In genomic region chr17:57461082-57461481, GRCh38 we compare ENCODE assay signal across 13 cellular contexts.
DNase-seq lines count a peak whose midpoint lies in the region; ATAC-seq and TF ChIP-seq lines count a peak whose summit lies in the region.
"Had no signal": no experiment of that assay in that cellular context is flagged by ENCODE, and none has a peak within 500 bp of the region (broad histone marks: within the 10 kb centered on the region; RNA-seq: fewer than 3 reads in every experiment).

No MANE protein-coding gene starts in this region.

- intact Hi-C loops in activated CD8-positive, alpha-beta T cell treated with anti-CD3 and anti-CD28 coated beads for 36 hours (cut with micrococcal nuclease) = no loop called here
- intact Hi-C loops in Right ventricle myocardium inferior (cut with DNase I) = no loop called here

- H3K4me3 Mint-ChIP-seq in activated CD8-positive, alpha-beta T cell treated with anti-CD3 and anti-CD28 coated beads for 36 hours = no peak overlapping the region
- H3K4me3 Mint-ChIP-seq in activated CD8-positive, alpha-beta T cell treated with anti-CD3 and anti-CD28 coated beads, Interleukin-2, amount 10 ng/mL, durations not matched to agents 7 days and 5 days = no peak overlapping the region
- H3K4me3 Mint-ChIP-seq in activated T-cell treated with anti-CD3 and anti-CD28 coated beads, Interleukin-2, amount 50 U/mL, for 72 hours = peak overlapping the region; percentile 43 to 92
- H3K4me3 Mint-ChIP-seq: immature natural killer cell had no signal

- peak; percentile 29 for ATAC-seq in activated CD8-positive, alpha-beta T cell treated with anti-CD3 and anti-CD28 coated beads for 36 hours
- no peak for ATAC-seq in activated CD8-positive, alpha-beta T cell treated with anti-CD3 and anti-CD28 coated beads, Interleukin-2, amount 10 ng/mL, durations not matched to agents 7 days and 5 days
- peak; percentile 31 to 49 for ATAC-seq in activated T-cell treated with anti-CD3 and anti-CD28 coated beads, Interleukin-2, amount 50 U/mL, for 72 hours (replicated peaks in 1 of 2)
- no peak for ATAC-seq in Right ventricle myocardium inferior

- H3K4me1 Mint-ChIP-seq in activated CD8-positive, alpha-beta T cell treated with anti-CD3 and anti-CD28 coated beads for 36 hours (ENCODE audit: low read depth) = peaks cover 71% of the 10 kb centered on the region
- peaks cover 64% of the 10 kb centered on the region for H3K4me1 Mint-ChIP-seq in activated CD8-positive, alpha-beta T cell treated with anti-CD3 and anti-CD28 coated beads, Interleukin-2, amount 10 ng/mL, durations not matched to agents 7 days and 5 days (ENCODE audit: low read depth)
- peaks cover 74% of the 10 kb centered on the region for H3K4me1 Mint-ChIP-seq in activated T-cell treated with anti-CD3 and anti-CD28 coated beads, Interleukin-2, amount 50 U/mL, for 72 hours (ENCODE audit: low read depth)

- no peak for TF ChIP-seq CTCF in activated CD8-positive, alpha-beta T cell treated with anti-CD3 and anti-CD28 coated beads for 36 hours (IDR thresholded peaks at IDR 0.05)

- no peaks in the 10 kb centered on the region for H3K27me3 Mint-ChIP-seq in activated CD8-positive, alpha-beta T cell treated with anti-CD3 and anti-CD28 coated beads for 36 hours
- H3K27me3 Mint-ChIP-seq in activated CD8-positive, alpha-beta T cell treated with anti-CD3 and anti-CD28 coated beads, Interleukin-2, amount 10 ng/mL, durations not matched to agents 7 days and 5 days (ENCODE audit: low read depth) = no peaks in the 10 kb centered on the region
- no peaks in the 10 kb centered on the region for H3K27me3 Mint-ChIP-seq in activated T-cell treated with anti-CD3 and anti-CD28 coated beads, Interleukin-2, amount 50 U/mL, for 72 hours (ENCODE audit: low read depth)

- H3K9me3 Mint-ChIP-seq in activated CD8-positive, alpha-beta T cell treated with anti-CD3 and anti-CD28 coated beads for 36 hours = no peaks in the 10 kb centered on the region
- H3K9me3 Mint-ChIP-seq in activated CD8-positive, alpha-beta T cell treated with anti-CD3 and anti-CD28 coated beads, Interleukin-2, amount 10 ng/mL, durations not matched to agents 7 days and 5 days (ENCODE audit: insufficient read depth) = no peaks in the 10 kb centered on the region
- H3K9me3 Mint-ChIP-seq in activated T-cell treated with anti-CD3 and anti-CD28 coated beads, Interleukin-2, amount 50 U/mL, for 72 hours = no peaks in the 10 kb centered on the region

- POLR2A ChIA-PET in activated CD8-positive, alpha-beta T cell treated with anti-CD3 and anti-CD28 coated beads for 36 hours (lab: Charles Lee) = interaction anchor here (0.8 to 1.4 kb wide), 4 partner anchors 18 to 140 kb away, joined by 3 to 6 read pairs (median 3); no protein-coding TSS in a partner anchor
- POLR2A ChIA-PET in activated CD8-positive, alpha-beta T cell treated with anti-CD3 and anti-CD28 coated beads, Interleukin-2, amount 10 ng/mL, durations not matched to agents 7 days and 5 days (lab: Charles Lee) = interaction anchor here (1.3 kb wide), 1 partner anchor 20 kb away, joined by 6 read pairs; no protein-coding TSS in a partner anchor

- peak; percentile 68 for DNase-seq in activated CD8-positive, alpha-beta T cell treated with anti-CD3 and anti-CD28 coated beads for 36 hours
- DNase-seq in activated CD8-positive, alpha-beta T cell treated with anti-CD3 and anti-CD28 coated beads, Interleukin-2, amount 10 ng/mL, durations not matched to agents 7 days and 5 days = no peak
- DNase-seq in HK-2 (ENCODE audit: unreplicated experiment) (peak; percentile 32), renal cortical epithelial cell (ENCODE audit: low read depth) (peak; percentile 51), NCI-H774 (lab: John Stamatoyannopoulos, UW) (no peak), NCI-H2107 treated with DMSO at 0.1 percent for 48 hours (lab: John Stamatoyannopoulos, UW; ENCODE audit: unreplicated experiment) (no peak), Right ventricle myocardium inferior (ENCODE audit: missing footprints) (no peak)
- DNase-seq in activated T-cell treated with anti-CD3 and anti-CD28 coated beads, Interleukin-2, amount 50 U/mL, for 72 hours = peak; percentile 68 to 69
- DNase-seq: amygdala, immature natural killer cell, NCI-H1436, T1000, thyroid gland had no signal

- peaks cover 12% of the 10 kb centered on the region for H3K36me3 Mint-ChIP-seq in activated CD8-positive, alpha-beta T cell treated with anti-CD3 and anti-CD28 coated beads for 36 hours (ENCODE audit: low read depth)
- H3K36me3 Mint-ChIP-seq in activated CD8-positive, alpha-beta T cell treated with anti-CD3 and anti-CD28 coated beads, Interleukin-2, amount 10 ng/mL, durations not matched to agents 7 days and 5 days (ENCODE audit: low read depth) = peaks cover 24% of the 10 kb centered on the region
- H3K36me3 Mint-ChIP-seq in activated T-cell treated with anti-CD3 and anti-CD28 coated beads, Interleukin-2, amount 50 U/mL, for 72 hours (ENCODE audit: insufficient read depth in 2 of 2) = peaks cover 0 to 12% of the 10 kb centered on the region in 2 donors

- H3K27ac Mint-ChIP-seq in activated CD8-positive, alpha-beta T cell treated with anti-CD3 and anti-CD28 coated beads for 36 hours = peak overlapping the region; percentile 82
- no peak overlapping the region for H3K27ac Mint-ChIP-seq in activated CD8-positive, alpha-beta T cell treated with anti-CD3 and anti-CD28 coated beads, Interleukin-2, amount 10 ng/mL, durations not matched to agents 7 days and 5 days
- H3K27ac Mint-ChIP-seq in activated T-cell treated with anti-CD3 and anti-CD28 coated beads, Interleukin-2, amount 50 U/mL, for 72 hours = peak overlapping the region; percentile 98
- H3K27ac Mint-ChIP-seq: immature natural killer cell had no signal

- CTCF ChIA-PET in activated CD8-positive, alpha-beta T cell treated with anti-CD3 and anti-CD28 coated beads for 36 hours (lab: Charles Lee) = interaction anchor here (0.6 to 1.2 kb wide), 3 partner anchors 20 to 218 kb away, joined by 3 read pairs; no protein-coding TSS in a partner anchor
- CTCF ChIA-PET in activated CD8-positive, alpha-beta T cell treated with anti-CD3 and anti-CD28 coated beads, Interleukin-2, amount 10 ng/mL, durations not matched to agents 7 days and 5 days (lab: Charles Lee) = interaction anchor here (0.8 to 1.5 kb wide), 5 partner anchors 12 to 218 kb away, joined by 3 to 5 read pairs (median 3); no protein-coding TSS in a partner anchor

Comparison
In these comparisons a context has a peak if more than half of its experiments do, and no peak if none do; other contexts are left out.
1. ATAC-seq: peak in activated CD8-positive, alpha-beta T cell treated with anti-CD3 and anti-CD28 coated beads for 36 hours (single experiment) and activated T-cell treated with anti-CD3 and anti-CD28 coated beads, Interleukin-2, amount 50 U/mL, for 72 hours (2 of 2); none in activated CD8-positive, alpha-beta T cell treated with anti-CD3 and anti-CD28 coated beads, Interleukin-2, amount 10 ng/mL, durations not matched to agents 7 days and 5 days (single experiment) and Right ventricle myocardium inferior (single experiment).
2. DNase-seq: peak in activated CD8-positive, alpha-beta T cell treated with anti-CD3 and anti-CD28 coated beads for 36 hours (single experiment), HK-2 (single experiment), activated T-cell treated with anti-CD3 and anti-CD28 coated beads, Interleukin-2, amount 50 U/mL, for 72 hours (2 of 2) and renal cortical epithelial cell (single experiment); none in activated CD8-positive, alpha-beta T cell treated with anti-CD3 and anti-CD28 coated beads, Interleukin-2, amount 10 ng/mL, durations not matched to agents 7 days and 5 days (single experiment), NCI-H774 (single experiment), NCI-H2107 treated with DMSO at 0.1 percent for 48 hours (single experiment) and Right ventricle myocardium inferior (single experiment).
3. H3K4me3 Mint-ChIP-seq: peak in activated T-cell treated with anti-CD3 and anti-CD28 coated beads, Interleukin-2, amount 50 U/mL, for 72 hours (2 of 2); none in activated CD8-positive, alpha-beta T cell treated with anti-CD3 and anti-CD28 coated beads for 36 hours (single experiment) and activated CD8-positive, alpha-beta T cell treated with anti-CD3 and anti-CD28 coated beads, Interleukin-2, amount 10 ng/mL, durations not matched to agents 7 days and 5 days (single experiment).